Comparison of ENCODE assay signal across 11 cellular contexts in genomic region chr1:110067957-110068645, GRCh38. TPM values are rescaled to one million over a fixed set of nuclear protein-coding genes. Genes with fewer than 3 reads are reported as not detected.
DNase-seq lines count a peak whose midpoint lies in the region; ATAC-seq and TF ChIP-seq lines count a peak whose summit lies in the region.
"Had no signal": no experiment of that assay in that cellular context is flagged by ENCODE, and none has a peak within 500 bp of the region (broad histone marks: within the 10 kb centered on the region; RNA-seq: fewer than 3 reads in every experiment).

No MANE protein-coding gene starts in this region.

- CTCF ChIA-PET in activated CD8-positive, alpha-beta T cell treated with anti-CD3 and anti-CD28 coated beads, Interleukin-2, amount 10 ng/mL, durations not matched to agents 7 days and 5 days (lab: Charles Lee) = interaction anchor here (0.9 to 1.5 kb wide), 3 partner anchors 8 to 20 kb away, joined by 3 to 5 read pairs (median 3); no protein-coding TSS in a partner anchor

- H2AFZ ChIP-seq in GM23338 (peak overlapping the region; percentile 95), hepatocyte (no peak overlapping the region)

- WGBS in hepatocyte (ENCODE audit: low lambda C conversion rate, missing lambda C conversion rate) = 8% methylated on average over 54 of the region's 61 CpGs

- peaks cover 3% of the 10 kb centered on the region; the same call in 1 of the 3 replicates for H3K9me3 Mint-ChIP-seq in GM23338
- H3K9me3 Mint-ChIP-seq in activated CD8-positive, alpha-beta T cell treated with anti-CD3 and anti-CD28 coated beads, Interleukin-2, amount 10 ng/mL, durations not matched to agents 7 days and 5 days (ENCODE audit: insufficient read depth) = no peaks in the 10 kb centered on the region

- no peak overlapping the region for H3K27ac Mint-ChIP-seq in GM23338
- H3K27ac Mint-ChIP-seq in activated CD8-positive, alpha-beta T cell treated with anti-CD3 and anti-CD28 coated beads, Interleukin-2, amount 10 ng/mL, durations not matched to agents 7 days and 5 days = no peak overlapping the region

- no peaks in the 10 kb centered on the region for H3K79me2 ChIP-seq in GM23338 (replicated peaks; ENCODE audit: insufficient read depth)
- H3K79me2 ChIP-seq in hepatocyte = no peaks in the 10 kb centered on the region

- peaks cover 22% of the 10 kb centered on the region for H3K4me1 ChIP-seq in GM23338 (ENCODE audit: insufficient read depth)
- peaks cover 14% of the 10 kb centered on the region for H3K4me1 ChIP-seq in hepatocyte (ENCODE audit: insufficient read depth)

- H3K27me3 ChIP-seq in GM23338 (ENCODE audit: insufficient read depth) (peaks cover 89% of the 10 kb centered on the region), hepatocyte (peaks cover 74% of the 10 kb centered on the region)

- H3K27ac ChIP-seq in GM23338 (ENCODE audit: low read depth) (no peak overlapping the region), hepatocyte (no peak overlapping the region)

- H3K36me3 ChIP-seq in GM23338 (ENCODE audit: insufficient read depth) (no peaks in the 10 kb centered on the region), hepatocyte (replicated peaks; ENCODE audit: insufficient read depth, low read depth) (no peaks in the 10 kb centered on the region)

- no peaks in the 10 kb centered on the region for H3K9me2 ChIP-seq in GM23338 (ENCODE audit: insufficient read depth)
- H3K9me2 ChIP-seq in hepatocyte (replicated peaks; ENCODE audit: insufficient read depth) = no peaks in the 10 kb centered on the region

- ATAC-seq in GM23338 (peak; percentile 50), GM18520 (IDR thresholded peaks at IDR 0.05; ENCODE audit: unreplicated experiment) (no peak)
- ATAC-seq in activated CD8-positive, alpha-beta T cell treated with anti-CD3 and anti-CD28 coated beads, Interleukin-2, amount 10 ng/mL, durations not matched to agents 7 days and 5 days = no peak

- peak overlapping the region; percentile 67 for H3K4me3 Mint-ChIP-seq in GM23338
- H3K4me3 Mint-ChIP-seq in activated CD8-positive, alpha-beta T cell treated with anti-CD3 and anti-CD28 coated beads, Interleukin-2, amount 10 ng/mL, durations not matched to agents 7 days and 5 days = peak overlapping the region; percentile 38

- H3K27me3 Mint-ChIP-seq in GM23338 (ENCODE audit: insufficient read depth, low read depth, poor library complexity) = peaks cover 87% of the 10 kb centered on the region
- H3K27me3 Mint-ChIP-seq in activated CD8-positive, alpha-beta T cell treated with anti-CD3 and anti-CD28 coated beads, Interleukin-2, amount 10 ng/mL, durations not matched to agents 7 days and 5 days (ENCODE audit: low read depth) = peaks cover 67% of the 10 kb centered on the region

- peaks cover 12% of the 10 kb centered on the region for H3K4me1 Mint-ChIP-seq in GM23338
- H3K4me1 Mint-ChIP-seq in activated CD8-positive, alpha-beta T cell treated with anti-CD3 and anti-CD28 coated beads, Interleukin-2, amount 10 ng/mL, durations not matched to agents 7 days and 5 days (ENCODE audit: low read depth) = peaks cover 9% of the 10 kb centered on the region

- H3K4me3 ChIP-seq in GM23338 (peak overlapping the region; percentile 58), hepatocyte (no peak overlapping the region)
- H3K4me3 ChIP-seq: lung had no signal

- no peaks in the 10 kb centered on the region; the same call in 2 of the 3 replicates for H3K36me3 Mint-ChIP-seq in GM23338 (ENCODE audit: low read depth)
- no peaks in the 10 kb centered on the region for H3K36me3 Mint-ChIP-seq in activated CD8-positive, alpha-beta T cell treated with anti-CD3 and anti-CD28 coated beads, Interleukin-2, amount 10 ng/mL, durations not matched to agents 7 days and 5 days (ENCODE audit: low read depth)

- TF ChIP-seq CTCF in GM23338 (conservative IDR thresholded peaks at IDR 0.05; ENCODE audit: low read depth in 2 of 2) (no peak), hepatocyte (IDR thresholded peaks at IDR 0.05; ENCODE audit: poor library complexity) (no peak)

- POLR2A ChIA-PET in activated CD8-positive, alpha-beta T cell treated with anti-CD3 and anti-CD28 coated beads, Interleukin-2, amount 10 ng/mL, durations not matched to agents 7 days and 5 days (lab: Charles Lee) = no interaction called here

- no peaks in the 10 kb centered on the region; the same call in 1 of the 2 replicates for H4K20me1 ChIP-seq in GM23338 (replicated peaks; ENCODE audit: insufficient read depth)
- H4K20me1 ChIP-seq in hepatocyte (ENCODE audit: insufficient read depth, poor library complexity, severe bottlenecking) = no peaks in the 10 kb centered on the region

- H3K4me2 ChIP-seq in GM23338 (peak overlapping the region; percentile 87), hepatocyte (peak overlapping the region; percentile 71)

- H3K9me3 ChIP-seq in hepatocyte (ENCODE audit: low read depth) = no peaks in the 10 kb centered on the region

- H3F3A ChIP-seq in GM23338 (replicated peaks; ENCODE audit: low read depth) = 0 out of 2 replicates have a peak, but pooled peaks cover 4% of the 10 kb centered on the region

- DNase-seq in GM23338 (ENCODE audit: low spot score) (peak; percentile 73), hepatocyte (ENCODE audit: low spot score) (no peak), retina (peak; percentile 90), AG08396 (ENCODE audit: low spot score) (no peak), cerebellar cortex (ENCODE audit: low spot score) (no peak)
- no peak for DNase-seq in activated CD8-positive, alpha-beta T cell treated with anti-CD3 and anti-CD28 coated beads, Interleukin-2, amount 10 ng/mL, durations not matched to agents 7 days and 5 days
- DNase-seq: activated gamma-delta T cell, NCI-H526 had no signal

TF ChIP-seq in GM23338, 12 proteins besides CTCF, POLR2A, EP300 and RAD21:
- TF ChIP-seq POLR2AphosphoS5 (IDR thresholded peaks at IDR 0.05; ENCODE audit: low read depth) (no peak), EZH2 (IDR thresholded peaks at IDR 0.05; ENCODE audit: low read depth, unreplicated experiment) (peak; percentile 75), EZH2phosphoT487 (IDR thresholded peaks at IDR 0.05; ENCODE audit: unreplicated experiment) (peak; percentile 72)
TF ChIP-seq in GM23338: peak in this region for 2.

RNA-seq across cellular contexts. Expression of gene ALX3, which starts 2.4 kb away (rescaled TPM):
- not detected in 2 replicates for total RNA-seq in GM23338 (2014; rRNA removed; shearing (Covaris generic))
- polyA plus RNA-seq in GM23338 (2016; fragmentation: Nextera tagmentation; extraction: Ambion mirVana) (0.17 TPM in 1 of 2 replicates, not detected in the other), hepatocyte (0.36 and 0.92 TPM in 2 replicates)
- not detected for total RNA-seq in activated CD8-positive, alpha-beta T cell treated with anti-CD3 and anti-CD28 coated beads, Interleukin-2, amount 10 ng/mL, durations not matched to agents 7 days and 5 days
- 0.27 and 1.6 TPM in 2 replicates for total RNA-seq in hepatocyte
- total RNA-seq: lung, temporal lobe had no signal

RNA-seq across cellular contexts. Expression of gene STRIP1, which starts 33.7 kb away (rescaled TPM):
- total RNA-seq in GM23338 (2014; rRNA removed; shearing (Covaris generic)) = 50.6 and 63.1 TPM in 2 replicates
- polyA plus RNA-seq in GM23338 (2016; fragmentation: Nextera tagmentation; extraction: Ambion mirVana) = 13.5 and 17.2 TPM in 2 replicates
- 10 to 100 TPM; 33.2 to 35.9 TPM for total RNA-seq in activated CD8-positive, alpha-beta T cell treated with anti-CD3 and anti-CD28 coated beads, Interleukin-2, amount 10 ng/mL, durations not matched to agents 7 days and 5 days
- total RNA-seq in hepatocyte = 44.6 and 49.0 TPM in 2 replicates
- polyA plus RNA-seq in hepatocyte = 29.1 and 38.0 TPM in 2 replicates

RNA-seq across cellular contexts. Expression of gene UBL4B, which starts 44.1 kb away (rescaled TPM):
- not detected in 2 replicates for total RNA-seq in GM23338 (2014; rRNA removed; shearing (Covaris generic))
- polyA plus RNA-seq in GM23338 (2016; fragmentation: Nextera tagmentation; extraction: Ambion mirVana) (not detected in 2 replicates), hepatocyte (not detected in 2 replicates)
- total RNA-seq in activated CD8-positive, alpha-beta T cell treated with anti-CD3 and anti-CD28 coated beads, Interleukin-2, amount 10 ng/mL, durations not matched to agents 7 days and 5 days = not detected
- total RNA-seq in hepatocyte = not detected in 2 replicates
- total RNA-seq: lung had no signal
- polyA plus RNA-seq: lung had no signal

Comparison
In these comparisons a context has a peak if more than half of its experiments do, and no peak if none do; other contexts are left out.
1. DNase-seq: peak in GM23338 (single experiment) and retina (single experiment); none in activated CD8-positive, alpha-beta T cell treated with anti-CD3 and anti-CD28 coated beads, Interleukin-2, amount 10 ng/mL, durations not matched to agents 7 days and 5 days (single experiment), hepatocyte (single experiment), AG08396 (single experiment) and cerebellar cortex (single experiment).